In the genomic region with DNA sequence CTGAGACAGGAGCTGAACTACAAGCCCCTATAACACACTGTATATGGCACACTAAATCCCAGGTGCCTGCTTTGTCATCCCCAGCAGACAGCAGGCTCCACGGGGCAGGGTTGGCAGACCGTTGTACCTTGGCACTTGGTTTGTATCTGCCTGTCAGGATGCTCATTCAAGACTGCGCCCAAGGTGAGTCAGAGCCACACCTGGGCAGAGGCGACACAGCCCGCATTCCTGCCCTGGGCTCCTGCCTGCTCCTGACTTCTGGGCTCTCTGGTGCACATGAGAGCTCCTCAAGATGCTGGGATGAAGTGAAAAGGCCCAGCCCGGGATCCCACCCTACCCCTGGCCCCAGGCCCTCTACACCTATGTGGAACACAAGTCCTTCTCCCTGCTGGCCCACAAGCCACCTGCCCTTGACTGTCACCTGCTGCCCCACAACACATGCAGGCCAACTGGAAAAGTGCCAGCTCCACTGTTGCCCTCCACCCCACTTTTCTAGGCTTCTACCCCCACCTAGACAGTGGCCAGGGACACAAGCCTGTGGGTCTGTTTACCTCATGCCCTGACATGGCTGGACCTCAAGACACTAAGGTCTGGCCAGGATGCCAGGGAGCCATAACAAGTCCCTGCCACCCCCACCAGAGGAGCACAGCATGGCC, we compare ENCODE assay signal across 9 cellular contexts. TPM values are rescaled to one million over a fixed set of nuclear protein-coding genes. Genes with fewer than 3 reads are reported as not detected.
DNase-seq lines count a peak whose midpoint lies in the region; ATAC-seq, FAIRE-seq and TF ChIP-seq lines count a peak whose summit lies in the region.
"Had no signal": no experiment of that assay in that cellular context is flagged by ENCODE, and none has a peak within 500 bp of the region (broad histone marks: within the 10 kb centered on the region; RNA-seq: fewer than 3 reads in every experiment).

No MANE protein-coding gene starts in this region.

- H3K9me1 ChIP-seq in keratinocyte (ENCODE audit: control insufficient read depth, extremely low read depth, insufficient read depth, low read length), result peaks cover 14% of the 10 kb centered on the region

- H3K9ac ChIP-seq in keratinocyte (ENCODE audit: control insufficient read depth, extremely low read depth, insufficient read depth, low read length), result peak overlapping the region; percentile 56

- H3K4me1 ChIP-seq in keratinocyte (ENCODE audit: control insufficient read depth, extremely low read depth, insufficient read depth, low read length), result peaks cover 94% of the 10 kb centered on the region

- peaks cover 10% of the 10 kb centered on the region for H4K20me1 ChIP-seq in keratinocyte (ENCODE audit: control insufficient read depth, extremely low read depth, insufficient read depth, low read length)

- H3K36me3 ChIP-seq in keratinocyte (ENCODE audit: control insufficient read depth in 2 of 2, extremely low read depth in 1 of 2, insufficient read depth in 2 of 2, low read length in 2 of 2), result peaks cover 3 to 9% of the 10 kb centered on the region in 2 experiments

- ATAC-seq in activated CD8-positive, alpha-beta T cell treated with anti-CD3 and anti-CD28 coated beads for 36 hours, result no peak
- ATAC-seq in stimulated activated effector memory CD8-positive, alpha-beta T cell treated with anti-CD3 and anti-CD28 coated beads, Interleukin-12 subunit alpha, Interleukin-12 subunit beta, amount 100 ng/mL, for 72 hours, result no peak
- ATAC-seq in GM21737 (IDR thresholded peaks at IDR 0.05; ENCODE audit: unreplicated experiment) (no peak), HG03108 (IDR thresholded peaks at IDR 0.05; ENCODE audit: unreplicated experiment) (no peak)

- dilution Hi-C loops in keratinocyte (cut with MboI; ENCODE audit: extremely low pct_ligation_motif_present, low sequenced_read_pairs), result loop anchor here (5.0 kb wide), 1 partner anchor 37 kb away; no protein-coding TSS in a partner anchor

- H3K27ac Mint-ChIP-seq in activated CD8-positive, alpha-beta T cell treated with anti-CD3 and anti-CD28 coated beads for 36 hours, result peak overlapping the region; percentile 98
- peak overlapping the region; percentile 90 for H3K27ac Mint-ChIP-seq in stimulated activated effector memory CD8-positive, alpha-beta T cell treated with anti-CD3 and anti-CD28 coated beads, Interleukin-12 subunit alpha, Interleukin-12 subunit beta, amount 100 ng/mL, for 72 hours

- peak; percentile 93 for FAIRE-seq in keratinocyte (lab: Jason Lieb, UNC)
- FAIRE-seq: A204.1 had no signal

- intact Hi-C loops in activated CD8-positive, alpha-beta T cell treated with anti-CD3 and anti-CD28 coated beads for 36 hours (cut with micrococcal nuclease), result loop anchor here (5.0 kb wide), 1 partner anchor 82 kb away; no protein-coding TSS in a partner anchor

- peaks cover 88% of the 10 kb centered on the region for H3K79me2 ChIP-seq in keratinocyte (ENCODE audit: control insufficient read depth, insufficient read depth, low read length)

- H2AFZ ChIP-seq in keratinocyte (ENCODE audit: control insufficient read depth, low read length), result no peak overlapping the region

- peaks cover 100% of the 10 kb centered on the region for H3K4me1 Mint-ChIP-seq in activated CD8-positive, alpha-beta T cell treated with anti-CD3 and anti-CD28 coated beads for 36 hours (ENCODE audit: low read depth)
- peaks cover 98% of the 10 kb centered on the region for H3K4me1 Mint-ChIP-seq in stimulated activated effector memory CD8-positive, alpha-beta T cell treated with anti-CD3 and anti-CD28 coated beads, Interleukin-12 subunit alpha, Interleukin-12 subunit beta, amount 100 ng/mL, for 72 hours

- H3K36me3 Mint-ChIP-seq in activated CD8-positive, alpha-beta T cell treated with anti-CD3 and anti-CD28 coated beads for 36 hours (ENCODE audit: low read depth), result peaks cover 10% of the 10 kb centered on the region
- H3K36me3 Mint-ChIP-seq in stimulated activated effector memory CD8-positive, alpha-beta T cell treated with anti-CD3 and anti-CD28 coated beads, Interleukin-12 subunit alpha, Interleukin-12 subunit beta, amount 100 ng/mL, for 72 hours, result peaks cover 61% of the 10 kb centered on the region

- H3K27me3 ChIP-seq in keratinocyte (ENCODE audit: control insufficient read depth, extremely low read depth, insufficient read depth, low read length), result no peaks in the 10 kb centered on the region

- CTCF ChIA-PET in activated CD8-positive, alpha-beta T cell treated with anti-CD3 and anti-CD28 coated beads for 36 hours (lab: Charles Lee), result interaction anchor here (1.0 to 8.7 kb wide), 4 partner anchors 11 to 81 kb away, joined by 4 to 123 read pairs (median 82); a partner anchor contains a TSS

- H3K27me3 Mint-ChIP-seq in activated CD8-positive, alpha-beta T cell treated with anti-CD3 and anti-CD28 coated beads for 36 hours, result no peaks in the 10 kb centered on the region

- peak overlapping the region; percentile 74 for H3K4me3 Mint-ChIP-seq in activated CD8-positive, alpha-beta T cell treated with anti-CD3 and anti-CD28 coated beads for 36 hours
- H3K4me3 Mint-ChIP-seq in stimulated activated effector memory CD8-positive, alpha-beta T cell treated with anti-CD3 and anti-CD28 coated beads, Interleukin-12 subunit alpha, Interleukin-12 subunit beta, amount 100 ng/mL, for 72 hours, result peak overlapping the region; percentile 86

- H3K27ac ChIP-seq in keratinocyte (ENCODE audit: control insufficient read depth, insufficient read depth, low read length), result peak overlapping the region; percentile 89

- no peaks in the 10 kb centered on the region for H3K9me3 Mint-ChIP-seq in activated CD8-positive, alpha-beta T cell treated with anti-CD3 and anti-CD28 coated beads for 36 hours
- H3K9me3 Mint-ChIP-seq in stimulated activated effector memory CD8-positive, alpha-beta T cell treated with anti-CD3 and anti-CD28 coated beads, Interleukin-12 subunit alpha, Interleukin-12 subunit beta, amount 100 ng/mL, for 72 hours, result no peaks in the 10 kb centered on the region

- peak overlapping the region; percentile 62 for H3K4me2 ChIP-seq in keratinocyte (ENCODE audit: control insufficient read depth, extremely low read depth, insufficient read depth, low read depth, low read length)

- POLR2A ChIA-PET in activated CD8-positive, alpha-beta T cell treated with anti-CD3 and anti-CD28 coated beads for 36 hours (lab: Charles Lee), result interaction anchor here (8.9 to 12.2 kb wide), 2 partner anchors 11 to 42 kb away, joined by 59 to 236 read pairs; a partner anchor contains a TSS

- peak; percentile 16 for DNase-seq in DMS53 (lab: John Stamatoyannopoulos, UW)
- no peak for DNase-seq in DMS53 treated with DMSO at 0.1 percent for 48 hours (lab: John Stamatoyannopoulos, UW; ENCODE audit: unreplicated experiment)
- no peak for DNase-seq in activated CD8-positive, alpha-beta T cell treated with anti-CD3 and anti-CD28 coated beads for 36 hours
- DNase-seq in keratinocyte (ENCODE audit: low read depth, low spot score), result peak; percentile 88
- no peak for DNase-seq in stimulated activated effector memory CD8-positive, alpha-beta T cell treated with anti-CD3 and anti-CD28 coated beads, Interleukin-12 subunit alpha, Interleukin-12 subunit beta, amount 100 ng/mL, for 72 hours (ENCODE audit: low spot score in 2 of 2)
- no peak for DNase-seq in stimulated activated CD8-positive, alpha-beta memory T cell treated with anti-CD3 and anti-CD28 coated beads, Interleukin-4, amount 100 ng/mL, for 48 hours

- no peak for TF ChIP-seq CTCF in activated CD8-positive, alpha-beta T cell treated with anti-CD3 and anti-CD28 coated beads for 36 hours (IDR thresholded peaks at IDR 0.05)
- no peak for TF ChIP-seq CTCF in keratinocyte (optimal IDR thresholded peaks at IDR 0.05 in 1 of 3, IDR thresholded peaks at IDR 0.05 in 1 of 3, conservative IDR thresholded peaks at IDR 0.05 in 1 of 3; ENCODE audit: extremely low read depth in 1 of 3, insufficient read depth in 2 of 3, low read length in 3 of 3)

- no peaks in the 10 kb centered on the region for H3K9me3 ChIP-seq in keratinocyte (ENCODE audit: control insufficient read depth, low read depth, low read length)

- peak overlapping the region in 1 of 3 experiments; percentile 40 for H3K4me3 ChIP-seq in keratinocyte (ENCODE audit: control insufficient read depth in 2 of 3, extremely low read depth in 1 of 3, insufficient read depth in 2 of 3, low read depth in 1 of 3, low read length in 3 of 3)

RNA-seq across cellular contexts. Expression of a gene that starts 30.8 kb away (rescaled TPM):
- 10 to 100 TPM; 22.9 to 24.1 TPM for total RNA-seq in activated CD8-positive, alpha-beta T cell treated with anti-CD3 and anti-CD28 coated beads for 36 hours
- polyA plus RNA-seq in keratinocyte, result 5.9 to 16.8 TPM (median 8.2 TPM) in 3 replicates
- 12.9 TPM for polyA plus RNA-seq in keratinocyte (2011; ENCODE audit: low read depth)
- 10.9 and 12.3 TPM in 2 replicates for polyA plus RNA-seq in keratinocyte (2011; cell fraction: cytosol; rRNA removed)
- 24.4 and 25.3 TPM in 2 replicates for polyA plus RNA-seq in keratinocyte (2011; cell fraction: nucleus; rRNA removed)
- polyA plus RNA-seq in keratinocyte (2012; ENCODE audit: low replicate concordance), result 19.9 and 21.2 TPM in 2 replicates
- 3.5 to 6.1 TPM (median 5.5 TPM) in 3 replicates for polyA minus RNA-seq in keratinocyte
- polyA minus RNA-seq in keratinocyte (2011; cell fraction: cytosol; rRNA and poly(A)+ RNA removed), result 7.5 TPM
- 6.1 and 8.4 TPM in 2 replicates for polyA minus RNA-seq in keratinocyte (2011; cell fraction: nucleus; rRNA and poly(A)+ RNA removed)

Comparison
In these comparisons a context has a peak if more than half of its experiments do, and no peak if none do; other contexts are left out.
1. DNase-seq: peak in DMS53 (single experiment) and keratinocyte (single experiment); none in DMS53 treated with DMSO at 0.1 percent for 48 hours (single experiment), activated CD8-positive, alpha-beta T cell treated with anti-CD3 and anti-CD28 coated beads for 36 hours (single experiment), stimulated activated effector memory CD8-positive, alpha-beta T cell treated with anti-CD3 and anti-CD28 coated beads, Interleukin-12 subunit alpha, Interleukin-12 subunit beta, amount 100 ng/mL, for 72 hours (0 of 2) and stimulated activated CD8-positive, alpha-beta memory T cell treated with anti-CD3 and anti-CD28 coated beads, Interleukin-4, amount 100 ng/mL, for 48 hours (single experiment).